8 cellular contexts compared by ENCODE assay signal in genomic region chr2:69641887-69642708, GRCh38. TPM values are rescaled to one million over a fixed set of nuclear protein-coding genes. Genes with fewer than 3 reads are reported as not detected.
A peak's percentile ranks its signal among the peaks of the same experiment; 100 is the strongest.
DNase-seq lines count a peak whose midpoint lies in the region; TF ChIP-seq lines count a peak whose summit lies in the region.

No MANE protein-coding gene starts in this region.

- H3K4me3 Mint-ChIP-seq in progenitor cell of endocrine pancreas (ENCODE audit: low read depth), result peak overlapping the region; percentile 97

- 0 out of 2 replicates have a peak, but pooled peaks cover 4% of the 10 kb centered on the region for H4K20me1 ChIP-seq in DOHH2 (ENCODE audit: control insufficient read depth, insufficient read depth, low read depth, low read length)
- peaks cover 3% of the 10 kb centered on the region for H4K20me1 ChIP-seq in fibroblast of lung (ENCODE audit: control insufficient read depth, extremely low read depth, insufficient read depth, low read length)

- H3K4me3 ChIP-seq in DOHH2 (ENCODE audit: low read length) (0 out of 2 replicates have a peak overlapping the region, but pooled peaks have one; percentile 93), SK-N-MC (peak overlapping the region; percentile 89), fibroblast of lung (replicated peaks in 1 of 4; ENCODE audit: control extremely low read depth in 1 of 4, insufficient read depth in 1 of 4, low read depth in 3 of 4, low read length in 4 of 4) (peak overlapping the region; percentile 61 to 94 (median 76))

- H3K27me3 ChIP-seq in DOHH2 (ENCODE audit: control insufficient read depth, low read length) (peaks cover 92% of the 10 kb centered on the region), fibroblast of lung (ENCODE audit: control insufficient read depth, insufficient read depth, low read length) (no peaks in the 10 kb centered on the region)

- H3K4me1 Mint-ChIP-seq in progenitor cell of endocrine pancreas (ENCODE audit: low read depth), result peaks cover 40% of the 10 kb centered on the region

- peaks cover 3% of the 10 kb centered on the region for H3K9me3 Mint-ChIP-seq in progenitor cell of endocrine pancreas (ENCODE audit: low read depth)

- peaks cover 38% of the 10 kb centered on the region for H3K4me1 ChIP-seq in DOHH2 (ENCODE audit: control insufficient read depth, low read length)
- peaks cover 6% of the 10 kb centered on the region for H3K4me1 ChIP-seq in fibroblast of lung (ENCODE audit: control insufficient read depth, extremely low read depth, insufficient read depth, low read length)

- peaks cover 2% of the 10 kb centered on the region; the same call in 1 of the 2 replicates for H3F3A ChIP-seq in DOHH2 (ENCODE audit: control insufficient read depth, insufficient read depth)

- H3K27ac Mint-ChIP-seq in progenitor cell of endocrine pancreas, result peak overlapping the region; percentile 96

- no peak for DNase-seq in SK-N-MC (ENCODE audit: low read depth, low spot score)
- no peak for DNase-seq in fibroblast of lung (ENCODE audit: low read depth in 2 of 2)
- no peak for DNase-seq in progenitor cell of endocrine pancreas (ENCODE audit: low spot score, unreplicated experiment)
- DNase-seq in NCI-H1930 (lab: John Stamatoyannopoulos, UW), result no peak
- DNase-seq in HUDEP-2 (lab: John Stamatoyannopoulos, UW; ENCODE audit: unreplicated experiment in 76 of 76), result no peak
- no peak for DNase-seq in stimulated activated CD4-positive, alpha-beta T cell treated with anti-CD3 and anti-CD28 coated beads, Interleukin-2, amount 100 ng/mL, for 48 hours
- DNase-seq in NCI-H82 (lab: John Stamatoyannopoulos, UW), result no peak

- peak overlapping the region; percentile 83 for H3K9ac ChIP-seq in SK-N-MC (ENCODE audit: insufficient read length)
- peak overlapping the region; percentile 89 for H3K9ac ChIP-seq in fibroblast of lung (ENCODE audit: insufficient read depth, low read length)

- no peaks in the 10 kb centered on the region for H3K9me2 ChIP-seq in DOHH2 (replicated peaks; ENCODE audit: control insufficient read depth, low read length)

- H3K36me3 Mint-ChIP-seq in progenitor cell of endocrine pancreas (ENCODE audit: insufficient read depth), result peaks cover 5% of the 10 kb centered on the region

- no peaks in the 10 kb centered on the region for H3K36me3 ChIP-seq in DOHH2 (ENCODE audit: control insufficient read depth, low read length)
- no peaks in the 10 kb centered on the region for H3K36me3 ChIP-seq in SK-N-MC (ENCODE audit: insufficient read depth, low read length)
- H3K36me3 ChIP-seq in fibroblast of lung (ENCODE audit: control insufficient read depth, insufficient read depth, low read length), result peaks cover 2% of the 10 kb centered on the region

- H3K79me2 ChIP-seq in DOHH2 (ENCODE audit: control insufficient read depth, low read length) (no peaks in the 10 kb centered on the region), fibroblast of lung (ENCODE audit: control insufficient read depth, insufficient read depth, low read length) (peaks cover 62% of the 10 kb centered on the region)

- no peak for TF ChIP-seq CTCF in DOHH2 (IDR thresholded peaks at IDR 0.05; ENCODE audit: low read depth, low read length, poor library complexity, severe bottlenecking)
- TF ChIP-seq CTCF in fibroblast of lung (conservative IDR thresholded peaks at IDR 0.05 in 1 of 2, IDR thresholded peaks at IDR 0.05 in 1 of 2; ENCODE audit: low read depth in 1 of 2, low read length in 2 of 2), result no peak
- TF ChIP-seq CTCF in progenitor cell of endocrine pancreas (IDR thresholded peaks at IDR 0.05; ENCODE audit: unreplicated experiment), result no peak

- H3K4me2 ChIP-seq in DOHH2 (ENCODE audit: low read length), result peak overlapping the region; percentile 97; the same call in 1 of the 2 replicates
- H3K4me2 ChIP-seq in fibroblast of lung (ENCODE audit: extremely low read depth, insufficient read depth, low read length), result peak overlapping the region; percentile 97

- H3K9me3 ChIP-seq in DOHH2 (ENCODE audit: control insufficient read depth, insufficient read depth, low read length) (no peaks in the 10 kb centered on the region; the same call in 1 of the 2 replicates), SK-N-MC (ENCODE audit: low read depth, low read length) (no peaks in the 10 kb centered on the region), fibroblast of lung (ENCODE audit: control insufficient read depth, insufficient read depth, low read depth, low read length) (no peaks in the 10 kb centered on the region)

- H3K27ac ChIP-seq in DOHH2 (ENCODE audit: low read depth, low read length), result no peak overlapping the region
- H3K27ac ChIP-seq in SK-N-MC, result no peak overlapping the region
- peak overlapping the region; percentile 96 for H3K27ac ChIP-seq in fibroblast of lung (ENCODE audit: insufficient read depth, low read length)

- no peak overlapping the region for H2AFZ ChIP-seq in fibroblast of lung (ENCODE audit: low read length)

- no peaks in the 10 kb centered on the region for H3K27me3 Mint-ChIP-seq in progenitor cell of endocrine pancreas

RNA-seq across cellular contexts. Expression of gene AAK1, which starts 1.4 kb away (rescaled TPM):
- total RNA-seq in fibroblast of lung, result 21.1 and 45.7 TPM in 2 replicates
- polyA plus RNA-seq in fibroblast of lung, result 43.5 and 49.1 TPM in 2 replicates
- polyA plus RNA-seq in fibroblast of lung (2012), result 31.3 and 38.4 TPM in 2 replicates
- 71.8 and 72.8 TPM in 2 replicates for polyA minus RNA-seq in fibroblast of lung (ENCODE audit: low replicate concordance)
- total RNA-seq in progenitor cell of endocrine pancreas, result 42.5 and 43.4 TPM in 2 replicates
